Comparison of ENCODE assay signal across 24 cellular contexts in genomic region chr13:39870197-39870746, GRCh38.
DNase-seq lines count a peak whose midpoint lies in the region; ATAC-seq and TF ChIP-seq lines count a peak whose summit lies in the region.
"Had no signal": no experiment of that assay in that cellular context is flagged by ENCODE, and none has a peak within 500 bp of the region (broad histone marks: within the 10 kb centered on the region; RNA-seq: fewer than 3 reads in every experiment).

No MANE protein-coding gene starts in this region.

- TF ChIP-seq CTCF in fibroblast of mammary gland (conservative IDR thresholded peaks at IDR 0.05; ENCODE audit: control insufficient read depth, insufficient read depth, low read depth, low read length), result no peak

- no peak overlapping the region for H3K4me3 ChIP-seq in fibroblast of mammary gland (ENCODE audit: control insufficient read depth, low read depth, low read length)
- H3K4me3 ChIP-seq: HAP-1, K562, SJSA1 had no signal

- peak; percentile 0 for DNase-seq in NCI-H2029 treated with DMSO at 0.1 percent for 48 hours (lab: John Stamatoyannopoulos, UW)
- no peak for DNase-seq in NCI-H2029 (lab: John Stamatoyannopoulos, UW)
- peak; percentile 41 for DNase-seq in EH (ENCODE audit: low read depth)
- peak; percentile 23 for DNase-seq in NCI-H1694 treated with DMSO at 0.1 percent for 48 hours (lab: John Stamatoyannopoulos, UW)
- DNase-seq in fibroblast of mammary gland (ENCODE audit: low read depth), result peak; percentile 46
- DNase-seq in AML-193 (lab: John Stamatoyannopoulos, UW), result no peak
- DNase-seq: BE2C, DND-41, GDM1, MM.1S, NCI-H1092, NCI-H1436, NCI-H2081 treated with DMSO at 0.1 percent for 48 hours, NCI-H2227 treated with DMSO at 0.1 percent for 48 hours, NCI-H510A treated with DMSO at 0.1 percent for 48 hours, OCI-M1, T-helper 17 cell had no signal

- ATAC-seq in GM18870 (IDR thresholded peaks at IDR 0.05; ENCODE audit: unreplicated experiment), result no peak
- no peak for ATAC-seq in GM21447 (IDR thresholded peaks at IDR 0.05; ENCODE audit: unreplicated experiment)
- ATAC-seq: HepG2, K562, Right ventricle myocardium inferior, T-helper 17 cell had no signal

Comparison
In these comparisons a context has a peak if more than half of its experiments do, and no peak if none do; other contexts are left out.
1. DNase-seq: peak in NCI-H2029 treated with DMSO at 0.1 percent for 48 hours (single experiment), EH (single experiment), NCI-H1694 treated with DMSO at 0.1 percent for 48 hours (single experiment) and fibroblast of mammary gland (single experiment); none in NCI-H2029 (single experiment) and AML-193 (0 of 2).